In genomic region chr7:144127714-144128334, GRCh38 we compare ENCODE assay signal across 1 cellular context.
A peak's percentile ranks its signal among the peaks of the same experiment; 100 is the strongest.
TF ChIP-seq lines count a peak whose summit lies in the region.

No MANE protein-coding gene starts in this region.

TF ChIP-seq in HepG2, 621 proteins besides CTCF, POLR2A, EP300 and RAD21 (continues in another document):
- TF ChIP-seq ZNF678 (CRISPR knock-in tag; IDR thresholded peaks at IDR 0.05) = no peak
- TF ChIP-seq ZMYM4 (CRISPR knock-in tag; IDR thresholded peaks at IDR 0.05) = peak; percentile 46
- TF ChIP-seq UBTF (CRISPR knock-in tag; IDR thresholded peaks at IDR 0.05) = no peak
- 0 out of 2 replicates have a peak, but pooled peaks have one; percentile 20 for TF ChIP-seq ELF3 (CRISPR knock-in tag; IDR thresholded peaks at IDR 0.05)
- no peak for TF ChIP-seq ZNF557 (CRISPR knock-in tag; IDR thresholded peaks at IDR 0.05)
- TF ChIP-seq ATAD3A (CRISPR knock-in tag; IDR thresholded peaks at IDR 0.05) = no peak
- TF ChIP-seq ELF1 (CRISPR knock-in tag; IDR thresholded peaks at IDR 0.05) = peak; percentile 39; the same call in 1 of the 2 replicates
- no peak for TF ChIP-seq MBNL3 (CRISPR knock-in tag; conservative IDR thresholded peaks at IDR 0.05)
- no peak for TF ChIP-seq ZGPAT (CRISPR knock-in tag; IDR thresholded peaks at IDR 0.05)
- TF ChIP-seq NBN (conservative IDR thresholded peaks at IDR 0.05) = no peak
- TF ChIP-seq CCDC6 (CRISPR knock-in tag; IDR thresholded peaks at IDR 0.05) = no peak
- no peak for TF ChIP-seq ZSCAN31 (CRISPR knock-in tag; IDR thresholded peaks at IDR 0.05; ENCODE audit: low read depth)
- TF ChIP-seq ZSCAN25 (CRISPR knock-in tag; IDR thresholded peaks at IDR 0.05) = no peak
- TF ChIP-seq HES4 (CRISPR knock-in tag; IDR thresholded peaks at IDR 0.05; ENCODE audit: borderline replicate concordance) = no peak
- TF ChIP-seq RXRB (CRISPR knock-in tag; IDR thresholded peaks at IDR 0.05; ENCODE audit: borderline replicate concordance) = 0 out of 2 replicates have a peak, but pooled peaks have one; percentile 16
- no peak for TF ChIP-seq THRA (CRISPR knock-in tag; IDR thresholded peaks at IDR 0.05; ENCODE audit: borderline replicate concordance)
- TF ChIP-seq ZNF24 (IDR thresholded peaks at IDR 0.05) = no peak
- TF ChIP-seq SNAPC2 (CRISPR knock-in tag; IDR thresholded peaks at IDR 0.05) = no peak
- TF ChIP-seq PPARG (CRISPR knock-in tag; conservative IDR thresholded peaks at IDR 0.05) = no peak
- no peak for TF ChIP-seq NCOA5 (CRISPR knock-in tag; IDR thresholded peaks at IDR 0.05)
- TF ChIP-seq, protein P1, sequence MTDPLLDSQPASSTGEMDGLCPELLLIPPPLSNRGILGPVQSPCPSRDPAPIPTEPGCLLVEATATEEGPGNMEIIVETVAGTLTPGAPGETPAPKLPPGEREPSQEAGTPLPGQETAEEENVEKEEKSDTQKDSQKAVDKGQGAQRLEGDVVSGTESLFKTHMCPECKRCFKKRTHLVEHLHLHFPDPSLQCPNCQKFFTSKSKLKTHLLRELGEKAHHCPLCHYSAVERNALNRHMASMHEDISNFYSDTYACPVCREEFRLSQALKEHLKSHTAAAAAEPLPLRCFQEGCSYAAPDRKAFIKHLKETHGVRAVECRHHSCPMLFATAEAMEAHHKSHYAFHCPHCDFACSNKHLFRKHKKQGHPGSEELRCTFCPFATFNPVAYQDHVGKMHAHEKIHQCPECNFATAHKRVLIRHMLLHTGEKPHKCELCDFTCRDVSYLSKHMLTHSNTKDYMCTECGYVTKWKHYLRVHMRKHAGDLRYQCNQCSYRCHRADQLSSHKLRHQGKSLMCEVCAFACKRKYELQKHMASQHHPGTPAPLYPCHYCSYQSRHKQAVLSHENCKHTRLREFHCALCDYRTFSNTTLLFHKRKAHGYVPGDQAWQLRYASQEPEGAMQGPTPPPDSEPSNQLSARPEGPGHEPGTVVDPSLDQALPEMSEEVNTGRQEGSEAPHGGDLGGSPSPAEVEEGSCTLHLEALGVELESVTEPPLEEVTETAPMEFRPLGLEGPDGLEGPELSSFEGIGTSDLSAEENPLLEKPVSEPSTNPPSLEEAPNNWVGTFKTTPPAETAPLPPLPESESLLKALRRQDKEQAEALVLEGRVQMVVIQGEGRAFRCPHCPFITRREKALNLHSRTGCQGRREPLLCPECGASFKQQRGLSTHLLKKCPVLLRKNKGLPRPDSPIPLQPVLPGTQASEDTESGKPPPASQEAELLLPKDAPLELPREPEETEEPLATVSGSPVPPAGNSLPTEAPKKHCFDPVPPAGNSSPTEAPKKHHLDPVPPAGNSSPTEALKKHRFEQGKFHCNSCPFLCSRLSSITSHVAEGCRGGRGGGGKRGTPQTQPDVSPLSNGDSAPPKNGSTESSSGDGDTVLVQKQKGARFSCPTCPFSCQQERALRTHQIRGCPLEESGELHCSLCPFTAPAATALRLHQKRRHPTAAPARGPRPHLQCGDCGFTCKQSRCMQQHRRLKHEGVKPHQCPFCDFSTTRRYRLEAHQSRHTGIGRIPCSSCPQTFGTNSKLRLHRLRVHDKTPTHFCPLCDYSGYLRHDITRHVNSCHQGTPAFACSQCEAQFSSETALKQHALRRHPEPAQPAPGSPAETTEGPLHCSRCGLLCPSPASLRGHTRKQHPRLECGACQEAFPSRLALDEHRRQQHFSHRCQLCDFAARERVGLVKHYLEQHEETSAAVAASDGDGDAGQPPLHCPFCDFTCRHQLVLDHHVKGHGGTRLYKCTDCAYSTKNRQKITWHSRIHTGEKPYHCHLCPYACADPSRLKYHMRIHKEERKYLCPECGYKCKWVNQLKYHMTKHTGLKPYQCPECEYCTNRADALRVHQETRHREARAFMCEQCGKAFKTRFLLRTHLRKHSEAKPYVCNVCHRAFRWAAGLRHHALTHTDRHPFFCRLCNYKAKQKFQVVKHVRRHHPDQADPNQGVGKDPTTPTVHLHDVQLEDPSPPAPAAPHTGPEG (CRISPR knock-in tag; IDR thresholded peaks at IDR 0.05) = no peak
- no peak for TF ChIP-seq GTF2F1 (IDR thresholded peaks at IDR 0.05; ENCODE audit: low read length)
- TF ChIP-seq ATF2 (CRISPR knock-in tag; IDR thresholded peaks at IDR 0.05) = 0 out of 2 replicates have a peak, but pooled peaks have one; percentile 30
- peak; percentile 78 for TF ChIP-seq XRCC5 (optimal IDR thresholded peaks at IDR 0.05; ENCODE audit: low read length)
- TF ChIP-seq ZNF652 (CRISPR knock-in tag; IDR thresholded peaks at IDR 0.05; ENCODE audit: borderline replicate concordance, low read depth) = 0 out of 2 replicates have a peak, but pooled peaks have one; percentile 28
- peak; percentile 91 for TF ChIP-seq STAG1 (CRISPR knock-in tag; IDR thresholded peaks at IDR 0.05)
- TF ChIP-seq ZNF530 (CRISPR knock-in tag; IDR thresholded peaks at IDR 0.05; ENCODE audit: low read depth) = no peak
- TF ChIP-seq TMF1 (CRISPR knock-in tag; IDR thresholded peaks at IDR 0.05; ENCODE audit: low read depth) = no peak
- peak; percentile 27; the same call in 1 of the 2 replicates for TF ChIP-seq KDM2A (CRISPR knock-in tag; IDR thresholded peaks at IDR 0.05; ENCODE audit: borderline replicate concordance, low read depth)
- TF ChIP-seq RAD51 (IDR thresholded peaks at IDR 0.05; ENCODE audit: borderline replicate concordance) = peak; percentile 42; the same call in 1 of the 2 replicates
- peak; percentile 36; the same call in 1 of the 2 replicates for TF ChIP-seq SALL1 (CRISPR knock-in tag; IDR thresholded peaks at IDR 0.05)
- TF ChIP-seq HMG20B (CRISPR knock-in tag; conservative IDR thresholded peaks at IDR 0.05) = no peak
- no peak for TF ChIP-seq PTBP1 (IDR thresholded peaks at IDR 0.05; ENCODE audit: low read depth, low read length, poor library complexity, severe bottlenecking)
- 0 out of 4 replicates have a peak, but pooled peaks of 1 of the 2 experiments have one; percentile 33 for TF ChIP-seq HMGXB4 (CRISPR knock-in tag; IDR thresholded peaks at IDR 0.05; ENCODE audit: borderline replicate concordance in 1 of 2, low read depth in 1 of 2)
- no peak for TF ChIP-seq ZBTB20 (CRISPR knock-in tag; IDR thresholded peaks at IDR 0.05; ENCODE audit: borderline replicate concordance, low read depth)
- peak; percentile 87 for TF ChIP-seq TFAP4 (IDR thresholded peaks at IDR 0.05; ENCODE audit: borderline replicate concordance, low read depth)
- no peak for TF ChIP-seq ARNT2 (CRISPR knock-in tag; IDR thresholded peaks at IDR 0.05; ENCODE audit: low read depth)
- TF ChIP-seq SNAI1 (CRISPR knock-in tag; IDR thresholded peaks at IDR 0.05; ENCODE audit: borderline replicate concordance) = no peak
- TF ChIP-seq ZNF570 (CRISPR knock-in tag; IDR thresholded peaks at IDR 0.05; ENCODE audit: borderline replicate concordance) = no peak
- peak; percentile 87 for TF ChIP-seq ARNTL (CRISPR knock-in tag; IDR thresholded peaks at IDR 0.05)
- TF ChIP-seq ZBTB3 (CRISPR knock-in tag; IDR thresholded peaks at IDR 0.05; ENCODE audit: borderline replicate concordance, low read depth) = no peak
- TF ChIP-seq, protein P2, sequence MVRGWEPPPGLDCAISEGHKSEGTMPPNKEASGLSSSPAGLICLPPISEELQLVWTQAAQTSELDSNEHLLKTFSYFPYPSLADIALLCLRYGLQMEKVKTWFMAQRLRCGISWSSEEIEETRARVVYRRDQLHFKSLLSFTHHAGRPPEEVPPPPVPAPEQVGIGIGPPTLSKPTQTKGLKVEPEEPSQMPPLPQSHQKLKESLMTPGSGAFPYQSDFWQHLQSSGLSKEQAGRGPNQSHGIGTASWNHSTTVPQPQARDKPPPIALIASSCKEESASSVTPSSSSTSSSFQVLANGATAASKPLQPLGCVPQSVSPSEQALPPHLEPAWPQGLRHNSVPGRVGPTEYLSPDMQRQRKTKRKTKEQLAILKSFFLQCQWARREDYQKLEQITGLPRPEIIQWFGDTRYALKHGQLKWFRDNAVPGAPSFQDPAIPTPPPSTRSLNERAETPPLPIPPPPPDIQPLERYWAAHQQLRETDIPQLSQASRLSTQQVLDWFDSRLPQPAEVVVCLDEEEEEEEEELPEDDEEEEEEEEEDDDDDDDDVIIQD (CRISPR knock-in tag; IDR thresholded peaks at IDR 0.05; ENCODE audit: low read depth) = peak; percentile 29; the same call in 1 of the 2 replicates
- TF ChIP-seq SMC3 (IDR thresholded peaks at IDR 0.05; ENCODE audit: low read length) = peak; percentile 66
- TF ChIP-seq, protein P3, sequence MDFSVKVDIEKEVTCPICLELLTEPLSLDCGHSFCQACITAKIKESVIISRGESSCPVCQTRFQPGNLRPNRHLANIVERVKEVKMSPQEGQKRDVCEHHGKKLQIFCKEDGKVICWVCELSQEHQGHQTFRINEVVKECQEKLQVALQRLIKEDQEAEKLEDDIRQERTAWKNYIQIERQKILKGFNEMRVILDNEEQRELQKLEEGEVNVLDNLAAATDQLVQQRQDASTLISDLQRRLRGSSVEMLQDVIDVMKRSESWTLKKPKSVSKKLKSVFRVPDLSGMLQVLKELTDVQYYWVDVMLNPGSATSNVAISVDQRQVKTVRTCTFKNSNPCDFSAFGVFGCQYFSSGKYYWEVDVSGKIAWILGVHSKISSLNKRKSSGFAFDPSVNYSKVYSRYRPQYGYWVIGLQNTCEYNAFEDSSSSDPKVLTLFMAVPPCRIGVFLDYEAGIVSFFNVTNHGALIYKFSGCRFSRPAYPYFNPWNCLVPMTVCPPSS (IDR thresholded peaks at IDR 0.05) = no peak
- TF ChIP-seq RBFOX2 (IDR thresholded peaks at IDR 0.05; ENCODE audit: low read depth, low read length) = no peak
- TF ChIP-seq GABPB1 (CRISPR knock-in tag; IDR thresholded peaks at IDR 0.05) = peak; percentile 32; the same call in 1 of the 2 replicates
- no peak for TF ChIP-seq TCF7L2 (IDR thresholded peaks at IDR 0.05; ENCODE audit: low read depth, low read length)
